Comparison of ENCODE assay signal across 1 cellular context in genomic region chr10:91907033-91907594, GRCh38.
TF ChIP-seq lines count a peak whose summit lies in the region.

No MANE protein-coding gene starts in this region.

TF ChIP-seq in WTC11, 78 proteins besides CTCF, POLR2A, EP300 and RAD21 (continued from another document):
- TF ChIP-seq, protein P1, sequence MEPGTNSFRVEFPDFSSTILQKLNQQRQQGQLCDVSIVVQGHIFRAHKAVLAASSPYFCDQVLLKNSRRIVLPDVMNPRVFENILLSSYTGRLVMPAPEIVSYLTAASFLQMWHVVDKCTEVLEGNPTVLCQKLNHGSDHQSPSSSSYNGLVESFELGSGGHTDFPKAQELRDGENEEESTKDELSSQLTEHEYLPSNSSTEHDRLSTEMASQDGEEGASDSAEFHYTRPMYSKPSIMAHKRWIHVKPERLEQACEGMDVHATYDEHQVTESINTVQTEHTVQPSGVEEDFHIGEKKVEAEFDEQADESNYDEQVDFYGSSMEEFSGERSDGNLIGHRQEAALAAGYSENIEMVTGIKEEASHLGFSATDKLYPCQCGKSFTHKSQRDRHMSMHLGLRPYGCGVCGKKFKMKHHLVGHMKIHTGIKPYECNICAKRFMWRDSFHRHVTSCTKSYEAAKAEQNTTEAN (CRISPR knock-in tag; IDR thresholded peaks at IDR 0.05): no peak
- TF ChIP-seq ZNF416 (CRISPR knock-in tag; IDR thresholded peaks at IDR 0.05) (no peak), RORB (CRISPR knock-in tag; IDR thresholded peaks at IDR 0.05) (no peak), TEAD1 (CRISPR knock-in tag; IDR thresholded peaks at IDR 0.05) (no peak), GRHL2 (CRISPR knock-in tag; IDR thresholded peaks at IDR 0.05; ENCODE audit: insufficient replicate concordance, severe bottlenecking) (no peak), SMAD4 (CRISPR knock-in tag; IDR thresholded peaks at IDR 0.05) (no peak), ZNF512 (CRISPR knock-in tag; IDR thresholded peaks at IDR 0.05; ENCODE audit: borderline replicate concordance) (no peak), NR1H2 (CRISPR knock-in tag; IDR thresholded peaks at IDR 0.05) (no peak), GTF2I (CRISPR knock-in tag; conservative IDR thresholded peaks at IDR 0.05) (no peak), FOXJ3 (CRISPR knock-in tag; IDR thresholded peaks at IDR 0.05; ENCODE audit: borderline replicate concordance) (no peak)
- TF ChIP-seq, protein P2, sequence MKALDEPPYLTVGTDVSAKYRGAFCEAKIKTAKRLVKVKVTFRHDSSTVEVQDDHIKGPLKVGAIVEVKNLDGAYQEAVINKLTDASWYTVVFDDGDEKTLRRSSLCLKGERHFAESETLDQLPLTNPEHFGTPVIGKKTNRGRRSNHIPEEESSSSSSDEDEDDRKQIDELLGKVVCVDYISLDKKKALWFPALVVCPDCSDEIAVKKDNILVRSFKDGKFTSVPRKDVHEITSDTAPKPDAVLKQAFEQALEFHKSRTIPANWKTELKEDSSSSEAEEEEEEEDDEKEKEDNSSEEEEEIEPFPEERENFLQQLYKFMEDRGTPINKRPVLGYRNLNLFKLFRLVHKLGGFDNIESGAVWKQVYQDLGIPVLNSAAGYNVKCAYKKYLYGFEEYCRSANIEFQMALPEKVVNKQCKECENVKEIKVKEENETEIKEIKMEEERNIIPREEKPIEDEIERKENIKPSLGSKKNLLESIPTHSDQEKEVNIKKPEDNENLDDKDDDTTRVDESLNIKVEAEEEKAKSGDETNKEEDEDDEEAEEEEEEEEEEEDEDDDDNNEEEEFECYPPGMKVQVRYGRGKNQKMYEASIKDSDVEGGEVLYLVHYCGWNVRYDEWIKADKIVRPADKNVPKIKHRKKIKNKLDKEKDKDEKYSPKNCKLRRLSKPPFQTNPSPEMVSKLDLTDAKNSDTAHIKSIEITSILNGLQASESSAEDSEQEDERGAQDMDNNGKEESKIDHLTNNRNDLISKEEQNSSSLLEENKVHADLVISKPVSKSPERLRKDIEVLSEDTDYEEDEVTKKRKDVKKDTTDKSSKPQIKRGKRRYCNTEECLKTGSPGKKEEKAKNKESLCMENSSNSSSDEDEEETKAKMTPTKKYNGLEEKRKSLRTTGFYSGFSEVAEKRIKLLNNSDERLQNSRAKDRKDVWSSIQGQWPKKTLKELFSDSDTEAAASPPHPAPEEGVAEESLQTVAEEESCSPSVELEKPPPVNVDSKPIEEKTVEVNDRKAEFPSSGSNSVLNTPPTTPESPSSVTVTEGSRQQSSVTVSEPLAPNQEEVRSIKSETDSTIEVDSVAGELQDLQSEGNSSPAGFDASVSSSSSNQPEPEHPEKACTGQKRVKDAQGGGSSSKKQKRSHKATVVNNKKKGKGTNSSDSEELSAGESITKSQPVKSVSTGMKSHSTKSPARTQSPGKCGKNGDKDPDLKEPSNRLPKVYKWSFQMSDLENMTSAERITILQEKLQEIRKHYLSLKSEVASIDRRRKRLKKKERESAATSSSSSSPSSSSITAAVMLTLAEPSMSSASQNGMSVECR (CRISPR knock-in tag; IDR thresholded peaks at IDR 0.05; ENCODE audit: borderline replicate concordance): no peak
- TF ChIP-seq, protein P3, sequence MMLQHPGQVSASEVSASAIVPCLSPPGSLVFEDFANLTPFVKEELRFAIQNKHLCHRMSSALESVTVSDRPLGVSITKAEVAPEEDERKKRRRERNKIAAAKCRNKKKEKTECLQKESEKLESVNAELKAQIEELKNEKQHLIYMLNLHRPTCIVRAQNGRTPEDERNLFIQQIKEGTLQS (CRISPR knock-in tag; conservative IDR thresholded peaks at IDR 0.05): no peak
